12 cellular contexts compared by ENCODE assay signal in the genomic region with DNA sequence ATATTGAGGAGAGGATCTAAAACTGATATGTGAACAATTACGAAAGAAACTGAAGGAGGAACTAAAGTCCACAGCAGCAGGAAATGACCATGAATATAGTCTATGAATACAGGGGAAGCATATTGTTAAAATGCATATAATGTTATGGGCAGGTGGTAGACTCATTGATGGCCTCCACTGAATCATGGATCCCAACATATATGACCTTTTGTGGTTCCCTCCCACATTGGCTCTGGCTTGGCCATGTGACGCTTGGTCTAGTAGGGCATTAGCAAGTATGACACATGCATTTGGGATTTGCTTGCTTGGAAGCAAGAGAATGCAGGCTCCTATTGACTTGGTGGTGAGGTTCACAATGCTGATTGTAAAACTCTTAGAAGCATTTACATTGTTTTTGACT. TPM values are rescaled to one million over a fixed set of nuclear protein-coding genes. Genes with fewer than 3 reads are reported as not detected.
DNase-seq lines count a peak whose midpoint lies in the region; ATAC-seq and TF ChIP-seq lines count a peak whose summit lies in the region.
"Had no signal": no experiment of that assay in that cellular context is flagged by ENCODE, and none has a peak within 500 bp of the region (broad histone marks: within the 10 kb centered on the region; RNA-seq: fewer than 3 reads in every experiment).

No MANE protein-coding gene starts in this region.

- no peak for TF ChIP-seq POLR2A in gastroesophageal sphincter (IDR thresholded peaks at IDR 0.05)

- TF ChIP-seq EP300 in gastroesophageal sphincter (IDR thresholded peaks at IDR 0.05) = no peak

- no peak overlapping the region for H3K27ac ChIP-seq in effector memory CD4-positive, alpha-beta T cell (ENCODE audit: insufficient read depth, low read length, poor library complexity, severe bottlenecking)
- H3K27ac ChIP-seq in gastroesophageal sphincter = no peak overlapping the region
- H3K27ac ChIP-seq: 22Rv1 had no signal

- H3K27me3 ChIP-seq in effector memory CD4-positive, alpha-beta T cell (replicated peaks; ENCODE audit: control insufficient read depth, insufficient read depth, low read length, poor library complexity, severe bottlenecking) = no peaks in the 10 kb centered on the region
- no peaks in the 10 kb centered on the region for H3K27me3 ChIP-seq in gastroesophageal sphincter

- no peaks in the 10 kb centered on the region for H3K4me1 ChIP-seq in effector memory CD4-positive, alpha-beta T cell (ENCODE audit: control insufficient read depth, insufficient read depth, low read length, poor library complexity, severe bottlenecking)
- H3K4me1 ChIP-seq in gastroesophageal sphincter = peaks cover 0 to 9% (median 0%) of the 10 kb centered on the region in 3 donors

- H3K9me3 ChIP-seq in effector memory CD4-positive, alpha-beta T cell (ENCODE audit: control insufficient read depth, low read length) = no peaks in the 10 kb centered on the region
- no peaks in the 10 kb centered on the region for H3K9me3 ChIP-seq in gastroesophageal sphincter

- no peaks in the 10 kb centered on the region for H3K36me3 ChIP-seq in effector memory CD4-positive, alpha-beta T cell (ENCODE audit: control insufficient read depth, insufficient read depth, low read length)
- H3K36me3 ChIP-seq in gastroesophageal sphincter = no peaks in the 10 kb centered on the region

- DNase-seq in DMS53 (lab: John Stamatoyannopoulos, UW) (peak; percentile 34), DMS53 treated with DMSO at 0.1 percent for 48 hours (lab: John Stamatoyannopoulos, UW; ENCODE audit: unreplicated experiment) (no peak), NCI-H460 (ENCODE audit: extremely low read depth, low read depth) (peak; percentile 2), epithelial cell of esophagus (ENCODE audit: low read depth) (peak; percentile 84), retinal pigment epithelial cell (ENCODE audit: low read depth) (peak; percentile 37)
- DNase-seq in effector memory CD4-positive, alpha-beta T cell = no peak
- DNase-seq in effector CD4-positive, alpha-beta T cell = no peak
- DNase-seq: activated CD4-positive, alpha-beta T cell treated with anti-CD3 and anti-CD28 coated beads, Interleukin-2, amount 50 U/mL, for 1 hour; NCI-H2107; stimulated activated CD4-positive, alpha-beta T cell treated with anti-CD3 and anti-CD28 coated beads, Interleukin-1b, Interleukin-23, amount 100 ng/mL, for 48 hours had no signal

- H3K4me3 ChIP-seq in epithelial cell of esophagus (ENCODE audit: low read length) (no peak overlapping the region), retinal pigment epithelial cell (ENCODE audit: low read length) (no peak overlapping the region), gastroesophageal sphincter (no peak overlapping the region)
- H3K4me3 ChIP-seq in effector memory CD4-positive, alpha-beta T cell (ENCODE audit: insufficient read depth, low read depth, low read length, poor library complexity, severe bottlenecking) = no peak overlapping the region

- no peak for ATAC-seq in gastroesophageal sphincter

- no peak for TF ChIP-seq CTCF in epithelial cell of esophagus (IDR thresholded peaks at IDR 0.05; ENCODE audit: insufficient read depth, low read depth, low read length, missing control alignments)
- TF ChIP-seq CTCF in retinal pigment epithelial cell (conservative IDR thresholded peaks at IDR 0.05; ENCODE audit: low read depth, low read length) = no peak
- no peak for TF ChIP-seq CTCF in gastroesophageal sphincter (IDR thresholded peaks at IDR 0.05)

- WGBS in gastroesophageal sphincter (ENCODE audit: low coverage in 1 of 2), 2 donors = 74 to 80% methylated on average over 2 of the region's 2 CpGs

RNA-seq across cellular contexts. Expression of gene RAB18, which starts 55.2 kb away (rescaled TPM):
- total RNA-seq in NCI-H460 (2014; rRNA removed; shearing (Covaris generic)) = 78.0 and 116 TPM in 2 replicates
- polyA plus RNA-seq in NCI-H460 (2014; cell fraction: nucleus; rRNA removed) = 30.6 and 33.5 TPM in 2 replicates
- total RNA-seq in gastroesophageal sphincter = 100 to 1,000 TPM in 1 of 4 donors, 10 to 100 TPM in 3; 40.5 to 104 (median 77.5) TPM

Comparison
In these comparisons a context has a peak if more than half of its experiments do, and no peak if none do; other contexts are left out.
1. DNase-seq: peak in DMS53 (single experiment), NCI-H460 (single experiment), epithelial cell of esophagus (single experiment) and retinal pigment epithelial cell (single experiment); none in DMS53 treated with DMSO at 0.1 percent for 48 hours (single experiment), effector memory CD4-positive, alpha-beta T cell (0 of 3) and effector CD4-positive, alpha-beta T cell (single experiment).